Comparison of ENCODE assay signal across 1 cellular context in genomic region chr22:20951151-20951931, GRCh38.
A peak's percentile ranks its signal among the peaks of the same experiment; 100 is the strongest.
TF ChIP-seq lines count a peak whose summit lies in the region.

No MANE protein-coding gene starts in this region.

TF ChIP-seq in HepG2, 621 proteins besides CTCF, POLR2A, EP300 and RAD21 (continued from another document and continues in another):
- TF ChIP-seq, protein P1, sequence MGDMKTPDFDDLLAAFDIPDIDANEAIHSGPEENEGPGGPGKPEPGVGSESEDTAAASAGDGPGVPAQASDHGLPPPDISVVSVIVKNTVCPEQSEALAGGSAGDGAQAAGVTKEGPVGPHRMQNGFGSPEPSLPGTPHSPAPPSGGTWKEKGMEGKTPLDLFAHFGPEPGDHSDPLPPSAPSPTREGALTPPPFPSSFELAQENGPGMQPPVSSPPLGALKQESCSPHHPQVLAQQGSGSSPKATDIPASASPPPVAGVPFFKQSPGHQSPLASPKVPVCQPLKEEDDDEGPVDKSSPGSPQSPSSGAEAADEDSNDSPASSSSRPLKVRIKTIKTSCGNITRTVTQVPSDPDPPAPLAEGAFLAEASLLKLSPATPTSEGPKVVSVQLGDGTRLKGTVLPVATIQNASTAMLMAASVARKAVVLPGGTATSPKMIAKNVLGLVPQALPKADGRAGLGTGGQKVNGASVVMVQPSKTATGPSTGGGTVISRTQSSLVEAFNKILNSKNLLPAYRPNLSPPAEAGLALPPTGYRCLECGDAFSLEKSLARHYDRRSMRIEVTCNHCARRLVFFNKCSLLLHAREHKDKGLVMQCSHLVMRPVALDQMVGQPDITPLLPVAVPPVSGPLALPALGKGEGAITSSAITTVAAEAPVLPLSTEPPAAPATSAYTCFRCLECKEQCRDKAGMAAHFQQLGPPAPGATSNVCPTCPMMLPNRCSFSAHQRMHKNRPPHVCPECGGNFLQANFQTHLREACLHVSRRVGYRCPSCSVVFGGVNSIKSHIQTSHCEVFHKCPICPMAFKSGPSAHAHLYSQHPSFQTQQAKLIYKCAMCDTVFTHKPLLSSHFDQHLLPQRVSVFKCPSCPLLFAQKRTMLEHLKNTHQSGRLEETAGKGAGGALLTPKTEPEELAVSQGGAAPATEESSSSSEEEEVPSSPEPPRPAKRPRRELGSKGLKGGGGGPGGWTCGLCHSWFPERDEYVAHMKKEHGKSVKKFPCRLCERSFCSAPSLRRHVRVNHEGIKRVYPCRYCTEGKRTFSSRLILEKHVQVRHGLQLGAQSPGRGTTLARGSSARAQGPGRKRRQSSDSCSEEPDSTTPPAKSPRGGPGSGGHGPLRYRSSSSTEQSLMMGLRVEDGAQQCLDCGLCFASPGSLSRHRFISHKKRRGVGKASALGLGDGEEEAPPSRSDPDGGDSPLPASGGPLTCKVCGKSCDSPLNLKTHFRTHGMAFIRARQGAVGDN (CRISPR knock-in tag; IDR thresholded peaks at IDR 0.05), result no peak
- TF ChIP-seq HOXA7 (CRISPR knock-in tag; IDR thresholded peaks at IDR 0.05) (no peak), ZSCAN30 (CRISPR knock-in tag; IDR thresholded peaks at IDR 0.05) (no peak), ZNF709 (CRISPR knock-in tag; IDR thresholded peaks at IDR 0.05) (no peak), ISL2 (CRISPR knock-in tag; IDR thresholded peaks at IDR 0.05) (peak; percentile 57; the same call in 1 of the 2 replicates), BCL6 (CRISPR knock-in tag; IDR thresholded peaks at IDR 0.05) (peak; percentile 48; the same call in 1 of the 2 replicates), ZNF878 (CRISPR knock-in tag; IDR thresholded peaks at IDR 0.05) (0 out of 2 replicates have a peak, but pooled peaks have one; percentile 9), IRF9 (CRISPR knock-in tag; IDR thresholded peaks at IDR 0.05; ENCODE audit: borderline replicate concordance) (no peak), SMAD9 (CRISPR knock-in tag; IDR thresholded peaks at IDR 0.05) (no peak), FOXA3 (CRISPR knock-in tag; IDR thresholded peaks at IDR 0.05) (0 out of 2 replicates have a peak, but pooled peaks have one; percentile 49), KAT8 (CRISPR knock-in tag; IDR thresholded peaks at IDR 0.05) (0 out of 2 replicates have a peak, but pooled peaks have one; percentile 9), ZBTB38 (CRISPR knock-in tag; IDR thresholded peaks at IDR 0.05) (no peak), NKX3-1 (CRISPR knock-in tag; IDR thresholded peaks at IDR 0.05) (0 out of 2 replicates have a peak, but pooled peaks have one; percentile 56), TRIM24 (CRISPR knock-in tag; IDR thresholded peaks at IDR 0.05) (no peak), ZFP1 (CRISPR knock-in tag; IDR thresholded peaks at IDR 0.05) (no peak), POLR2AphosphoS5 (IDR thresholded peaks at IDR 0.05; ENCODE audit: low read depth, low read length) (peak; percentile 50), ZNF142 (CRISPR knock-in tag; IDR thresholded peaks at IDR 0.05) (no peak), ZNF547 (CRISPR knock-in tag; IDR thresholded peaks at IDR 0.05) (no peak), ARID5B (CRISPR knock-in tag; IDR thresholded peaks at IDR 0.05) (peak; percentile 38; the same call in 1 of the 2 replicates), SOX13 (IDR thresholded peaks at IDR 0.05) (no peak), SOX13 (CRISPR knock-in tag; conservative IDR thresholded peaks at IDR 0.05 in 1 of 2, IDR thresholded peaks at IDR 0.05 in 1 of 2) (peak in 1 of 2 experiments; percentile 64; a peak in 2 of 4 replicates), ZFP37 (CRISPR knock-in tag; IDR thresholded peaks at IDR 0.05; ENCODE audit: borderline replicate concordance) (no peak), BRCA1 (CRISPR knock-in tag; IDR thresholded peaks at IDR 0.05) (0 out of 2 replicates have a peak, but pooled peaks have one; percentile 3), ZC3H13 (CRISPR knock-in tag; IDR thresholded peaks at IDR 0.05) (peak; percentile 85; the same call in 1 of the 2 replicates), MIXL1 (CRISPR knock-in tag; IDR thresholded peaks at IDR 0.05) (peak; percentile 80), HNRNPL (IDR thresholded peaks at IDR 0.05; ENCODE audit: low read depth, low read length) (no peak), POGZ (CRISPR knock-in tag; IDR thresholded peaks at IDR 0.05) (0 out of 2 replicates have a peak, but pooled peaks have one; percentile 24), DPF2 (CRISPR knock-in tag; IDR thresholded peaks at IDR 0.05; ENCODE audit: borderline replicate concordance, low read depth) (peak; percentile 51; the same call in 1 of the 2 replicates), ZNF660 (CRISPR knock-in tag; IDR thresholded peaks at IDR 0.05; ENCODE audit: borderline replicate concordance, low read depth) (no peak), ZBTB3 (CRISPR knock-in tag; IDR thresholded peaks at IDR 0.05; ENCODE audit: borderline replicate concordance, low read depth) (no peak), ZNF549 (CRISPR knock-in tag; IDR thresholded peaks at IDR 0.05) (no peak), ZSCAN12 (CRISPR knock-in tag; IDR thresholded peaks at IDR 0.05) (no peak), ZFX (CRISPR knock-in tag; IDR thresholded peaks at IDR 0.05; ENCODE audit: low read depth) (peak; percentile 23; the same call in 1 of the 2 replicates), MLLT10 (CRISPR knock-in tag; IDR thresholded peaks at IDR 0.05) (no peak), PHF21A (CRISPR knock-in tag; IDR thresholded peaks at IDR 0.05) (peak; percentile 44; the same call in 1 of the 2 replicates), RFX3 (CRISPR knock-in tag; IDR thresholded peaks at IDR 0.05) (no peak), GTF2F1 (IDR thresholded peaks at IDR 0.05; ENCODE audit: low read length) (no peak)
- TF ChIP-seq, protein P2, sequence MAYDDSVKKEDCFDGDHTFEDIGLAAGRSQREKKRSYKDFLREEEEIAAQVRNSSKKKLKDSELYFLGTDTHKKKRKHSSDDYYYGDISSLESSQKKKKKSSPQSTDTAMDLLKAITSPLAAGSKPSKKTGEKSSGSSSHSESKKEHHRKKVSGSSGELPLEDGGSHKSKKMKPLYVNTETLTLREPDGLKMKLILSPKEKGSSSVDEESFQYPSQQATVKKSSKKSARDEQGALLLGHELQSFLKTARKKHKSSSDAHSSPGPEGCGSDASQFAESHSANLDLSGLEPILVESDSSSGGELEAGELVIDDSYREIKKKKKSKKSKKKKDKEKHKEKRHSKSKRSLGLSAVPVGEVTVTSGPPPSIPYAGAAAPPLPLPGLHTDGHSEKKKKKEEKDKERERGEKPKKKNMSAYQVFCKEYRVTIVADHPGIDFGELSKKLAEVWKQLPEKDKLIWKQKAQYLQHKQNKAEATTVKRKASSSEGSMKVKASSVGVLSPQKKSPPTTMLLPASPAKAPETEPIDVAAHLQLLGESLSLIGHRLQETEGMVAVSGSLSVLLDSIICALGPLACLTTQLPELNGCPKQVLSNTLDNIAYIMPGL (CRISPR knock-in tag; IDR thresholded peaks at IDR 0.05; ENCODE audit: borderline replicate concordance in 1 of 2, low read depth in 1 of 2), result peak in 1 of 2 experiments; percentile 9; a peak in 1 of 4 replicates
- TF ChIP-seq, protein P3, sequence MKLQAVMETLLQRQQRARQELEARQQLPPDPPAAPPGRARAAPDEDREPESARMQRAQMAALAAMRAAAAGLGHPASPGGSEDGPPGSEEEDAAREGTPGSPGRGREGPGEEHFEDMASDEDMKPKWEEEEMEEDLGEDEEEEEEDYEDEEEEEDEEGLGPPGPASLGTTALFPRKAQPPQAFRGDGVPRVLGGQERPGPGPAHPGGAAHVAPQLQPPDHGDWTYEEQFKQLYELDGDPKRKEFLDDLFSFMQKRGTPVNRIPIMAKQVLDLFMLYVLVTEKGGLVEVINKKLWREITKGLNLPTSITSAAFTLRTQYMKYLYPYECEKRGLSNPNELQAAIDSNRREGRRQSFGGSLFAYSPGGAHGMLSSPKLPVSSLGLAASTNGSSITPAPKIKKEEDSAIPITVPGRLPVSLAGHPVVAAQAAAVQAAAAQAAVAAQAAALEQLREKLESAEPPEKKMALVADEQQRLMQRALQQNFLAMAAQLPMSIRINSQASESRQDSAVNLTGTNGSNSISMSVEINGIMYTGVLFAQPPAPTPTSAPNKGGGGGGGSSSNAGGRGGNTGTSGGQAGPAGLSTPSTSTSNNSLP (IDR thresholded peaks at IDR 0.05; ENCODE audit: low read depth, low read length), result peak; percentile 26; the same call in 1 of the 2 replicates
- TF ChIP-seq, protein P4, sequence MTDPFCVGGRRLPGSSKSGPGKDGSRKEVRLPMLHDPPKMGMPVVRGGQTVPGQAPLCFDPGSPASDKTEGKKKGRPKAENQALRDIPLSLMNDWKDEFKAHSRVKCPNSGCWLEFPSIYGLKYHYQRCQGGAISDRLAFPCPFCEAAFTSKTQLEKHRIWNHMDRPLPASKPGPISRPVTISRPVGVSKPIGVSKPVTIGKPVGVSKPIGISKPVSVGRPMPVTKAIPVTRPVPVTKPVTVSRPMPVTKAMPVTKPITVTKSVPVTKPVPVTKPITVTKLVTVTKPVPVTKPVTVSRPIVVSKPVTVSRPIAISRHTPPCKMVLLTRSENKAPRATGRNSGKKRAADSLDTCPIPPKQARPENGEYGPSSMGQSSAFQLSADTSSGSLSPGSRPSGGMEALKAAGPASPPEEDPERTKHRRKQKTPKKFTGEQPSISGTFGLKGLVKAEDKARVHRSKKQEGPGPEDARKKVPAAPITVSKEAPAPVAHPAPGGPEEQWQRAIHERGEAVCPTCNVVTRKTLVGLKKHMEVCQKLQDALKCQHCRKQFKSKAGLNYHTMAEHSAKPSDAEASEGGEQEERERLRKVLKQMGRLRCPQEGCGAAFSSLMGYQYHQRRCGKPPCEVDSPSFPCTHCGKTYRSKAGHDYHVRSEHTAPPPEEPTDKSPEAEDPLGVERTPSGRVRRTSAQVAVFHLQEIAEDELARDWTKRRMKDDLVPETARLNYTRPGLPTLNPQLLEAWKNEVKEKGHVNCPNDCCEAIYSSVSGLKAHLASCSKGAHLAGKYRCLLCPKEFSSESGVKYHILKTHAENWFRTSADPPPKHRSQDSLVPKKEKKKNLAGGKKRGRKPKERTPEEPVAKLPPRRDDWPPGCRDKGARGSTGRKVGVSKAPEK (CRISPR knock-in tag; IDR thresholded peaks at IDR 0.05; ENCODE audit: borderline replicate concordance), result no peak
